ENCODE assay signal across 8 cellular contexts in genomic region chr14:99266181-99267178, GRCh38. TPM values are rescaled to one million over a fixed set of nuclear protein-coding genes. Genes with fewer than 3 reads are reported as not detected.
DNase-seq lines count a peak whose midpoint lies in the region; ATAC-seq, FAIRE-seq and TF ChIP-seq lines count a peak whose summit lies in the region.

No MANE protein-coding gene starts in this region.

- H3K4me1 ChIP-seq in CD8-positive, alpha-beta T cell (ENCODE audit: insufficient read depth, low read length) = peaks cover 40% of the 10 kb centered on the region
- H3K4me1 ChIP-seq in Karpas-422 (ENCODE audit: low read length) (no peaks in the 10 kb centered on the region), prostate gland (replicated peaks) (no peaks in the 10 kb centered on the region)

- no peak overlapping the region for H2AFZ ChIP-seq in Karpas-422 (ENCODE audit: low read length)

- peaks cover 5% of the 10 kb centered on the region for H3K36me3 ChIP-seq in CD8-positive, alpha-beta T cell (ENCODE audit: insufficient read depth, low read length)
- H3K36me3 ChIP-seq in Karpas-422 (ENCODE audit: insufficient read depth, low read length) (no peaks in the 10 kb centered on the region), prostate gland (no peaks in the 10 kb centered on the region)

- H3K9me2 ChIP-seq in Karpas-422 (replicated peaks; ENCODE audit: insufficient read depth, low read length) = no peaks in the 10 kb centered on the region

- CTCF ChIA-PET in CD8-positive, alpha-beta T cell (lab: Charles Lee) = interaction anchor here (0.6 to 11.2 kb wide), 37 partner anchors 9 to 1543 kb away, joined by 3 to 284 read pairs (median 5); no protein-coding TSS in a partner anchor

- no peaks in the 10 kb centered on the region for H4K20me1 ChIP-seq in Karpas-422 (ENCODE audit: insufficient read depth, low read depth, low read length)

- peak overlapping the region; percentile 100 for H3K4me3 Mint-ChIP-seq in CD8-positive, alpha-beta T cell

- peak overlapping the region; percentile 87 for H3K4me3 ChIP-seq in CD8-positive, alpha-beta T cell (ENCODE audit: low read depth, low read length)
- H3K4me3 ChIP-seq in Karpas-422 (ENCODE audit: low read length) = no peak overlapping the region
- no peak overlapping the region for H3K4me3 ChIP-seq in prostate gland

- TF ChIP-seq CTCF in CD8-positive, alpha-beta T cell (IDR thresholded peaks at IDR 0.05) = peak; percentile 99
- TF ChIP-seq CTCF in prostate gland (IDR thresholded peaks at IDR 0.05) = peak; percentile 91 to 96 (median 94)

- no peaks in the 10 kb centered on the region for H3K9me3 ChIP-seq in CD8-positive, alpha-beta T cell (ENCODE audit: low read length)
- no peaks in the 10 kb centered on the region for H3K9me3 ChIP-seq in Karpas-422 (ENCODE audit: low read length)
- H3K9me3 ChIP-seq in prostate gland = no peaks in the 10 kb centered on the region

- DNase-seq in CD8-positive, alpha-beta T cell = peak; percentile 85 to 93 (median 90)
- DNase-seq in Karpas-422 (peak; percentile 90), SK-N-DZ (ENCODE audit: low spot score) (peak; percentile 44), head of caudate nucleus (peak; percentile 75 to 93 (median 87)), prostate gland (ENCODE audit: low spot score) (peak; percentile 78), urothelium cell line (ENCODE audit: low spot score) (peak; percentile 68)
- DNase-seq in activated naive CD4-positive, alpha-beta T cell treated with anti-CD3 and anti-CD28 coated beads, Interleukin-2, amount 50 U/mL, for 16 hours = peak; percentile 90

- no peaks in the 10 kb centered on the region for H3K27me3 ChIP-seq in CD8-positive, alpha-beta T cell (ENCODE audit: insufficient read depth, low read length)
- H3K27me3 ChIP-seq in Karpas-422 (ENCODE audit: low read length) (no peaks in the 10 kb centered on the region), prostate gland (replicated peaks; ENCODE audit: insufficient read depth) (peaks cover 21% of the 10 kb centered on the region)

- POLR2A ChIA-PET in CD8-positive, alpha-beta T cell (lab: Charles Lee) = interaction anchor here (0.8 to 58.6 kb wide), 14 partner anchors 11 to 1289 kb away, joined by 3 to 2179 read pairs (median 4); no protein-coding TSS in a partner anchor

- H3K27ac Mint-ChIP-seq in CD8-positive, alpha-beta T cell = peak overlapping the region; percentile 100

- no peak overlapping the region for H3K9ac ChIP-seq in Karpas-422 (ENCODE audit: low read length)

- no peaks in the 10 kb centered on the region for H3K9me3 Mint-ChIP-seq in CD8-positive, alpha-beta T cell

- WGBS in prostate gland = 21% methylated on average over 31 of the region's 31 CpGs

- no peak overlapping the region for H3K4me2 ChIP-seq in Karpas-422 (ENCODE audit: low read depth, low read length, poor library complexity, severe bottlenecking)

- no peak for FAIRE-seq in urothelium cell line (lab: Jason Lieb, UNC)

- no peak for TF ChIP-seq POLR2A in prostate gland (IDR thresholded peaks at IDR 0.05)

- H3K36me3 Mint-ChIP-seq in CD8-positive, alpha-beta T cell = peaks cover 81% of the 10 kb centered on the region

- peak overlapping the region; percentile 97 for H3K27ac ChIP-seq in CD8-positive, alpha-beta T cell (ENCODE audit: low read depth, low read length)
- H3K27ac ChIP-seq in Karpas-422 (ENCODE audit: low read length) (no peak overlapping the region), prostate gland (no peak overlapping the region)

- intact Hi-C loops in CD8-positive, alpha-beta T cell (cut with DNase I, micrococcal nuclease) = loop anchor here (1.0 to 10.0 kb wide), 10 partner anchors 26 to 1128 kb away; partner anchors contain the start of gene EVL (in 1 of the 2)
- intact Hi-C loops in head of caudate nucleus (cut with DNase I) = loop anchor here (10.0 kb wide), 1 partner anchor 1132 kb away; no protein-coding TSS in a partner anchor
- intact Hi-C loops in prostate gland (cut with DNase I) = no loop called here

- H3K27me3 Mint-ChIP-seq in CD8-positive, alpha-beta T cell (ENCODE audit: low read depth) = no peaks in the 10 kb centered on the region

- no peaks in the 10 kb centered on the region for H3K79me2 ChIP-seq in Karpas-422 (ENCODE audit: low read length)

- H3K4me1 Mint-ChIP-seq in CD8-positive, alpha-beta T cell (ENCODE audit: low read depth) = peaks cover 64% of the 10 kb centered on the region

- peak; percentile 24 for ATAC-seq in CD8-positive, alpha-beta T cell
- peak; percentile 67 for ATAC-seq in GM19438 (IDR thresholded peaks at IDR 0.05; ENCODE audit: low read depth, unreplicated experiment)

RNA-seq across cellular contexts. Expression of gene BCL11B, which starts 5.5 kb away (rescaled TPM):
- total RNA-seq in CD8-positive, alpha-beta T cell = 100 to 1,000 TPM; 273 to 284 TPM
- not detected in 2 replicates for total RNA-seq in Karpas-422 (2014; rRNA removed; shearing (Covaris generic); ENCODE audit: low replicate concordance)
- 3.2 and 3.6 TPM in 2 replicates for polyA plus RNA-seq in SK-N-DZ (2014; cell fraction: cytosol; rRNA removed)
- polyA plus RNA-seq in SK-N-DZ (2014; cell fraction: nucleus; rRNA removed) = 2.2 and 3.2 TPM in 2 replicates
- 1 to 10 TPM; 2.8 to 5.4 TPM for total RNA-seq in prostate gland

Comparison
In these comparisons a context has a peak if more than half of its experiments do, and no peak if none do; other contexts are left out.
1. RNA of gene BCL11B, which starts 5.5 kb away (total RNA-seq): 273 to 284 TPM in CD8-positive, alpha-beta T cell; 2.8 to 5.4 TPM in prostate gland and not detected in Karpas-422; every median in the first group is over 10 times any median in the second.
2. Peak in every context shown above with its lines, with median percentiles within 50 percentile points of each other: DNase-seq.